In the genomic region with DNA sequence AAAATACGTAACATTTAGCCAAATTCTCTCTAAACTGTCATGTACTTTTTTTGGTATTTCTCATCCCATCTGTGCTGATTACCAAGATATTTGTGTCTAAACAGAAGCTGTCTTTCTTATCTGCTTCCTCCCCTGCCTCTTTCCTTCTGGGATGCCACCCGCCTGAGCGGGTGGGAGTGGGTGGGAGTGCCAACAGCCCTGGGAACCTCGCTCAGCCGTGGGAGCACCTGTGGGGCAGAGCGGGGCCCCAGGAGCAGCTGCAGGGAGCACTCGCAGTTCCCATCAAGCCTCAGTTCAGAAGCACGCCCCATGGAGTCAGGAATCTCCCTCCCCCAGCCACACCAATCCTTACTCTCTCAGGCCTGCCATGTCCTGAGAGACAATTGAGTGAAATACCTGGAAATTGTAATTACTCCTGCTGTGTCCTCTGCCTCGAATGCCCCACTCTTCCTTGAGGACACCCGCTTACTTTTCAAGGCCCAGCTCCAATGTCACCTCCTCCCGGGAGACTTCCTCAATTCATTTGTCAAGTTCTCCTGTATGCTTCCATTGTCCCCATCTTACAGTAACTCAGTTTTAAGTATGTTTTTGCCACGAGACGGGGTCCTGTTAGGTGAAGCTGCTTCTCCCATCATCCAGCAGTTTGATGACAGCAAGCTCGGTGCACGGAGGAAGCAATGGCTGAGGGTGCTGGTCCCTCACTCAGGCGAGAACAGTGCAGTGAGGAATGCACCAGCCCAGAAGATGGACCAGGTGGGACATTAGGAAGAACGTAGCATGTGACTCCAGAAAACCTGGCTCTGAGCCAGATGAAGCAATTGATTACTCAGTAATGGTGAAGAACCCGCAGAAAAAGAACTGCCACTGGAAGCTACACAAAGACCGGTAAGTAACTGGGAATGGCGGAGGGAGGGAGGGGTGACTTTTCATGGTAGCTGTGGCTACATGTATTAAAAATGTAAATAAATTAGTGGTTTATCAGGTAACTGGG, we compare ENCODE assay signal across 1 cellular context.
TF ChIP-seq lines count a peak whose summit lies in the region.

No MANE protein-coding gene starts in this region.

TF ChIP-seq in K562, 482 proteins besides CTCF, POLR2A, EP300 and RAD21 (continued from another document):
- TF ChIP-seq, protein P1, sequence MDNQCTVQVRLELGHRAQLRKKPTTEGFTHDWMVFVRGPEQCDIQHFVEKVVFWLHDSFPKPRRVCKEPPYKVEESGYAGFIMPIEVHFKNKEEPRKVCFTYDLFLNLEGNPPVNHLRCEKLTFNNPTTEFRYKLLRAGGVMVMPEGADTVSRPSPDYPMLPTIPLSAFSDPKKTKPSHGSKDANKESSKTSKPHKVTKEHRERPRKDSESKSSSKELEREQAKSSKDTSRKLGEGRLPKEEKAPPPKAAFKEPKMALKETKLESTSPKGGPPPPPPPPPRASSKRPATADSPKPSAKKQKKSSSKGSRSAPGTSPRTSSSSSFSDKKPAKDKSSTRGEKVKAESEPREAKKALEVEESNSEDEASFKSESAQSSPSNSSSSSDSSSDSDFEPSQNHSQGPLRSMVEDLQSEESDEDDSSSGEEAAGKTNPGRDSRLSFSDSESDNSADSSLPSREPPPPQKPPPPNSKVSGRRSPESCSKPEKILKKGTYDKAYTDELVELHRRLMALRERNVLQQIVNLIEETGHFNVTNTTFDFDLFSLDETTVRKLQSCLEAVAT (IDR thresholded peaks at IDR 0.05), result no peak
- TF ChIP-seq PML (IDR thresholded peaks at IDR 0.05; ENCODE audit: low read length), result no peak
- TF ChIP-seq, protein P2, sequence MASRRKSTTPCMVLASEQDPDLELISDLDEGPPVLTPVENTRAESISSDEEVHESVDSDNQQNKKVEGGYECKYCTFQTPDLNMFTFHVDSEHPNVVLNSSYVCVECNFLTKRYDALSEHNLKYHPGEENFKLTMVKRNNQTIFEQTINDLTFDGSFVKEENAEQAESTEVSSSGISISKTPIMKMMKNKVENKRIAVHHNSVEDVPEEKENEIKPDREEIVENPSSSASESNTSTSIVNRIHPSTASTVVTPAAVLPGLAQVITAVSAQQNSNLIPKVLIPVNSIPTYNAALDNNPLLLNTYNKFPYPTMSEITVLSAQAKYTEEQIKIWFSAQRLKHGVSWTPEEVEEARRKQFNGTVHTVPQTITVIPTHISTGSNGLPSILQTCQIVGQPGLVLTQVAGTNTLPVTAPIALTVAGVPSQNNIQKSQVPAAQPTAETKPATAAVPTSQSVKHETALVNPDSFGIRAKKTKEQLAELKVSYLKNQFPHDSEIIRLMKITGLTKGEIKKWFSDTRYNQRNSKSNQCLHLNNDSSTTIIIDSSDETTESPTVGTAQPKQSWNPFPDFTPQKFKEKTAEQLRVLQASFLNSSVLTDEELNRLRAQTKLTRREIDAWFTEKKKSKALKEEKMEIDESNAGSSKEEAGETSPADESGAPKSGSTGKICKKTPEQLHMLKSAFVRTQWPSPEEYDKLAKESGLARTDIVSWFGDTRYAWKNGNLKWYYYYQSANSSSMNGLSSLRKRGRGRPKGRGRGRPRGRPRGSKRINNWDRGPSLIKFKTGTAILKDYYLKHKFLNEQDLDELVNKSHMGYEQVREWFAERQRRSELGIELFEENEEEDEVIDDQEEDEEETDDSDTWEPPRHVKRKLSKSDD (conservative IDR thresholded peaks at IDR 0.05; ENCODE audit: low read length), result no peak
- TF ChIP-seq TAF1 (IDR thresholded peaks at IDR 0.05; ENCODE audit: control insufficient read depth, extremely low read depth, insufficient read depth, low read length, severe bottlenecking), result no peak
- no peak for TF ChIP-seq CBX5 (IDR thresholded peaks at IDR 0.05; ENCODE audit: borderline replicate concordance, low read depth)
- TF ChIP-seq ZBTB1 (CRISPR knock-in tag; IDR thresholded peaks at IDR 0.05; ENCODE audit: borderline replicate concordance, low read depth), result no peak
- TF ChIP-seq GABPA (tag; conservative IDR thresholded peaks at IDR 0.05; ENCODE audit: low read depth), result no peak
- no peak for TF ChIP-seq CBX1 (IDR thresholded peaks at IDR 0.05; ENCODE audit: low read depth)
- peak; percentile 49 for TF ChIP-seq NFIX (CRISPR knock-in tag; IDR thresholded peaks at IDR 0.05; ENCODE audit: low read depth)
- TF ChIP-seq YY1 (IDR thresholded peaks at IDR 0.05; ENCODE audit: borderline replicate concordance in 1 of 3, control insufficient read depth in 1 of 3, extremely low read depth in 1 of 3, insufficient read depth in 3 of 3, insufficient read length in 1 of 3, insufficient replicate concordance in 2 of 3, low read depth in 1 of 3, low read length in 2 of 3), result no peak
